ENCODE assay signal across 22 cellular contexts in genomic region chr1:209736467-209737117, GRCh38. TPM values are rescaled to one million over a fixed set of nuclear protein-coding genes. Genes with fewer than 3 reads are reported as not detected.
DNase-seq lines count a peak whose midpoint lies in the region; ATAC-seq and TF ChIP-seq lines count a peak whose summit lies in the region.
"Had no signal": no experiment of that assay in that cellular context is flagged by ENCODE, and none has a peak within 500 bp of the region (broad histone marks: within the 10 kb centered on the region; RNA-seq: fewer than 3 reads in every experiment).

No MANE protein-coding gene starts in this region.

- TF ChIP-seq EP300 in gastroesophageal sphincter (IDR thresholded peaks at IDR 0.05) = no peak

- TF ChIP-seq POLR2A in gastroesophageal sphincter (IDR thresholded peaks at IDR 0.05) = no peak

- H3K27ac Mint-ChIP-seq in activated naive CD4-positive, alpha-beta T cell treated with anti-CD3 and anti-CD28 coated beads for 36 hours = peak overlapping the region; percentile 88
- H3K27ac Mint-ChIP-seq in activated T-helper 1 cell treated with anti-CD3 and anti-CD28 coated beads, Interleukin-12 subunit alpha, Interleukin-12 subunit beta, Interleukin-2, Interleukin-4 antibody, amounts not matched to agents 30 ng/mL and 10 ng/mL and 1 ng/mL, durations not matched to agents 14 hours and 24 hours and 36 hours = peak overlapping the region; percentile 89
- H3K27ac Mint-ChIP-seq in activated naive CD8-positive, alpha-beta T cell treated with anti-CD3 and anti-CD28 coated beads, Interleukin-2, amount 50 U/mL, for 24 hours = peak overlapping the region; percentile 74
- peak overlapping the region; percentile 78 for H3K27ac Mint-ChIP-seq in stimulated activated naive CD8-positive, alpha-beta T cell treated with anti-CD3 and anti-CD28 coated beads, Interleukin-15, Interleukin-2, amounts not matched to agents 100 ng/mL and 50 ng/mL, for 24 hours

- no peaks in the 10 kb centered on the region for H3K27me3 ChIP-seq in gastroesophageal sphincter

- H3K4me3 ChIP-seq in gastroesophageal sphincter = no peak overlapping the region

- H3K27ac ChIP-seq in gastroesophageal sphincter = no peak overlapping the region

- peaks cover 5% of the 10 kb centered on the region for H3K36me3 Mint-ChIP-seq in activated naive CD4-positive, alpha-beta T cell treated with anti-CD3 and anti-CD28 coated beads for 36 hours (ENCODE audit: low read depth)
- H3K36me3 Mint-ChIP-seq in activated T-helper 1 cell treated with anti-CD3 and anti-CD28 coated beads, Interleukin-12 subunit alpha, Interleukin-12 subunit beta, Interleukin-2, Interleukin-4 antibody, amounts not matched to agents 30 ng/mL and 10 ng/mL and 1 ng/mL, durations not matched to agents 14 hours and 24 hours and 36 hours (ENCODE audit: low read depth) = peaks cover 34% of the 10 kb centered on the region
- no peaks in the 10 kb centered on the region for H3K36me3 Mint-ChIP-seq in activated naive CD8-positive, alpha-beta T cell treated with anti-CD3 and anti-CD28 coated beads, Interleukin-2, amount 50 U/mL, for 24 hours (ENCODE audit: low read depth)
- peaks cover 4% of the 10 kb centered on the region for H3K36me3 Mint-ChIP-seq in stimulated activated naive CD8-positive, alpha-beta T cell treated with anti-CD3 and anti-CD28 coated beads, Interleukin-15, Interleukin-2, amounts not matched to agents 100 ng/mL and 50 ng/mL, for 24 hours (ENCODE audit: low read depth)

- WGBS in gastroesophageal sphincter (ENCODE audit: low coverage in 1 of 2), 2 donors = 69 to 81% methylated on average over 3 of the region's 3 CpGs

- peaks cover 0 to 8% (median 0%) of the 10 kb centered on the region in 3 donors for H3K4me1 ChIP-seq in gastroesophageal sphincter

- no peaks in the 10 kb centered on the region for H3K9me3 Mint-ChIP-seq in activated naive CD4-positive, alpha-beta T cell treated with anti-CD3 and anti-CD28 coated beads for 36 hours
- peaks cover 5% of the 10 kb centered on the region for H3K9me3 Mint-ChIP-seq in activated T-helper 1 cell treated with anti-CD3 and anti-CD28 coated beads, Interleukin-12 subunit alpha, Interleukin-12 subunit beta, Interleukin-2, Interleukin-4 antibody, amounts not matched to agents 30 ng/mL and 10 ng/mL and 1 ng/mL, durations not matched to agents 14 hours and 24 hours and 36 hours
- peaks cover 4% of the 10 kb centered on the region for H3K9me3 Mint-ChIP-seq in activated naive CD8-positive, alpha-beta T cell treated with anti-CD3 and anti-CD28 coated beads, Interleukin-2, amount 50 U/mL, for 24 hours
- H3K9me3 Mint-ChIP-seq in stimulated activated naive CD8-positive, alpha-beta T cell treated with anti-CD3 and anti-CD28 coated beads, Interleukin-15, Interleukin-2, amounts not matched to agents 100 ng/mL and 50 ng/mL, for 24 hours = no peaks in the 10 kb centered on the region

- intact Hi-C loops in activated naive CD4-positive, alpha-beta T cell treated with anti-CD3 and anti-CD28 coated beads for 36 hours (cut with micrococcal nuclease) = loop anchor here (1.0 kb wide), 1 partner anchor 11 kb away; no protein-coding TSS in a partner anchor
- intact Hi-C loops in activated T-helper 1 cell treated with anti-CD3 and anti-CD28 coated beads, Interleukin-12 subunit alpha, Interleukin-12 subunit beta, Interleukin-2, Interleukin-4 antibody, amounts not matched to agents 30 ng/mL and 10 ng/mL and 1 ng/mL, durations not matched to agents 14 hours and 24 hours and 36 hours (cut with micrococcal nuclease) = loop anchor here (1.0 to 2.0 kb wide), 5 partner anchors 11 to 61 kb away; partner anchors contain the start of gene G0S2

- no peak overlapping the region for H3K4me3 Mint-ChIP-seq in activated naive CD4-positive, alpha-beta T cell treated with anti-CD3 and anti-CD28 coated beads for 36 hours
- no peak overlapping the region for H3K4me3 Mint-ChIP-seq in activated T-helper 1 cell treated with anti-CD3 and anti-CD28 coated beads, Interleukin-12 subunit alpha, Interleukin-12 subunit beta, Interleukin-2, Interleukin-4 antibody, amounts not matched to agents 30 ng/mL and 10 ng/mL and 1 ng/mL, durations not matched to agents 14 hours and 24 hours and 36 hours
- no peak overlapping the region for H3K4me3 Mint-ChIP-seq in activated naive CD8-positive, alpha-beta T cell treated with anti-CD3 and anti-CD28 coated beads, Interleukin-2, amount 50 U/mL, for 24 hours
- H3K4me3 Mint-ChIP-seq in stimulated activated naive CD8-positive, alpha-beta T cell treated with anti-CD3 and anti-CD28 coated beads, Interleukin-15, Interleukin-2, amounts not matched to agents 100 ng/mL and 50 ng/mL, for 24 hours = no peak overlapping the region

- H3K27me3 Mint-ChIP-seq in activated naive CD4-positive, alpha-beta T cell treated with anti-CD3 and anti-CD28 coated beads for 36 hours (ENCODE audit: low read depth) = no peaks in the 10 kb centered on the region
- no peaks in the 10 kb centered on the region for H3K27me3 Mint-ChIP-seq in activated T-helper 1 cell treated with anti-CD3 and anti-CD28 coated beads, Interleukin-12 subunit alpha, Interleukin-12 subunit beta, Interleukin-2, Interleukin-4 antibody, amounts not matched to agents 30 ng/mL and 10 ng/mL and 1 ng/mL, durations not matched to agents 14 hours and 24 hours and 36 hours (ENCODE audit: insufficient read depth)
- H3K27me3 Mint-ChIP-seq in activated naive CD8-positive, alpha-beta T cell treated with anti-CD3 and anti-CD28 coated beads, Interleukin-2, amount 50 U/mL, for 24 hours = peaks cover 2% of the 10 kb centered on the region
- H3K27me3 Mint-ChIP-seq in stimulated activated naive CD8-positive, alpha-beta T cell treated with anti-CD3 and anti-CD28 coated beads, Interleukin-15, Interleukin-2, amounts not matched to agents 100 ng/mL and 50 ng/mL, for 24 hours = no peaks in the 10 kb centered on the region

- DNase-seq in activated naive CD4-positive, alpha-beta T cell treated with anti-CD3 and anti-CD28 coated beads for 36 hours = no peak
- DNase-seq in activated naive CD4-positive, alpha-beta T cell (lab: John Stamatoyannopoulos, UW) = no peak
- DNase-seq in activated T-helper 1 cell treated with anti-CD3 and anti-CD28 coated beads, Interleukin-12 subunit alpha, Interleukin-12 subunit beta, Interleukin-2, Interleukin-4 antibody, amounts not matched to agents 30 ng/mL and 10 ng/mL and 1 ng/mL, durations not matched to agents 14 hours and 24 hours and 36 hours (ENCODE audit: low spot score) = no peak
- DNase-seq in activated naive CD8-positive, alpha-beta T cell treated with anti-CD3 and anti-CD28 coated beads, Interleukin-2, amount 50 U/mL, for 24 hours = no peak
- DNase-seq: ACHN; C1 segment of cervical spinal cord; DMS79; KG1; MV-4-11; NCI-H1417; NCI-H187; NCI-H2107; NCI-H510A; NCI-H748 treated with DMSO at 0.1 percent for 48 hours; NK-92 treated with Interleukin-12 subunit alpha and Interleukin-12 subunit beta, amount 100 ng/mL, for 24 hours; SHP77 treated with DMSO at 0.1 percent for 48 hours had no signal

- CTCF ChIA-PET in activated naive CD4-positive, alpha-beta T cell treated with anti-CD3 and anti-CD28 coated beads for 36 hours (lab: Charles Lee) = interaction anchor here (0.7 to 5.1 kb wide), 10 partner anchors 9 to 167 kb away, joined by 3 to 29 read pairs (median 4); no protein-coding TSS in a partner anchor

- H3K9me3 ChIP-seq in gastroesophageal sphincter = no peaks in the 10 kb centered on the region

- peaks cover 55% of the 10 kb centered on the region for H3K4me1 Mint-ChIP-seq in activated naive CD4-positive, alpha-beta T cell treated with anti-CD3 and anti-CD28 coated beads for 36 hours (ENCODE audit: low read depth)
- H3K4me1 Mint-ChIP-seq in activated T-helper 1 cell treated with anti-CD3 and anti-CD28 coated beads, Interleukin-12 subunit alpha, Interleukin-12 subunit beta, Interleukin-2, Interleukin-4 antibody, amounts not matched to agents 30 ng/mL and 10 ng/mL and 1 ng/mL, durations not matched to agents 14 hours and 24 hours and 36 hours (ENCODE audit: low read depth) = peaks cover 51% of the 10 kb centered on the region
- H3K4me1 Mint-ChIP-seq in activated naive CD8-positive, alpha-beta T cell treated with anti-CD3 and anti-CD28 coated beads, Interleukin-2, amount 50 U/mL, for 24 hours = peaks cover 49% of the 10 kb centered on the region
- peaks cover 48% of the 10 kb centered on the region for H3K4me1 Mint-ChIP-seq in stimulated activated naive CD8-positive, alpha-beta T cell treated with anti-CD3 and anti-CD28 coated beads, Interleukin-15, Interleukin-2, amounts not matched to agents 100 ng/mL and 50 ng/mL, for 24 hours (ENCODE audit: low read depth)

- H3K36me3 ChIP-seq in gastroesophageal sphincter = no peaks in the 10 kb centered on the region

- peak; percentile 64 for ATAC-seq in activated naive CD8-positive, alpha-beta T cell treated with anti-CD3 and anti-CD28 coated beads, Interleukin-2, amount 50 U/mL, for 24 hours
- no peak for ATAC-seq in gastroesophageal sphincter
- ATAC-seq in GM21576 (IDR thresholded peaks at IDR 0.05; ENCODE audit: unreplicated experiment) = no peak

- TF ChIP-seq CTCF in gastroesophageal sphincter (IDR thresholded peaks at IDR 0.05) = no peak

RNA-seq across cellular contexts. Expression of gene TRAF3IP3, which starts 19.3 kb away (rescaled TPM):
- 100 to 1,000 TPM; 107 to 113 TPM for total RNA-seq in activated naive CD4-positive, alpha-beta T cell treated with anti-CD3 and anti-CD28 coated beads for 36 hours
- total RNA-seq in activated T-helper 1 cell treated with anti-CD3 and anti-CD28 coated beads, Interleukin-12 subunit alpha, Interleukin-12 subunit beta, Interleukin-2, Interleukin-4 antibody, amounts not matched to agents 30 ng/mL and 10 ng/mL and 1 ng/mL, durations not matched to agents 14 hours and 24 hours and 36 hours = 378 and 384 TPM in 2 replicates
- 1 to 10 TPM in 3 of 4 donors, under 1 TPM in 1; 0.77 to 5.7 (median 3.5) TPM for total RNA-seq in gastroesophageal sphincter
- total RNA-seq: H4, RPMI7951 had no signal

RNA-seq across cellular contexts. Expression of gene HSD11B1, which starts 31.9 kb away (rescaled TPM):
- 1 to 10 TPM; 6.7 to 8.0 TPM for total RNA-seq in activated naive CD4-positive, alpha-beta T cell treated with anti-CD3 and anti-CD28 coated beads for 36 hours
- 15.9 and 17.9 TPM in 2 replicates for total RNA-seq in activated T-helper 1 cell treated with anti-CD3 and anti-CD28 coated beads, Interleukin-12 subunit alpha, Interleukin-12 subunit beta, Interleukin-2, Interleukin-4 antibody, amounts not matched to agents 30 ng/mL and 10 ng/mL and 1 ng/mL, durations not matched to agents 14 hours and 24 hours and 36 hours
- total RNA-seq in gastroesophageal sphincter = 10 to 100 TPM in 2 of 4 donors, 1 to 10 TPM in 2; 5.0 to 17.8 (median 8.9) TPM
- total RNA-seq: H4, OCI-LY7 had no signal

RNA-seq across cellular contexts. Expression of gene C1orf74, which starts 47.8 kb away (rescaled TPM):
- total RNA-seq in activated naive CD4-positive, alpha-beta T cell treated with anti-CD3 and anti-CD28 coated beads for 36 hours = 1 to 10 TPM; 3.5 to 4.6 TPM
- total RNA-seq in activated T-helper 1 cell treated with anti-CD3 and anti-CD28 coated beads, Interleukin-12 subunit alpha, Interleukin-12 subunit beta, Interleukin-2, Interleukin-4 antibody, amounts not matched to agents 30 ng/mL and 10 ng/mL and 1 ng/mL, durations not matched to agents 14 hours and 24 hours and 36 hours = 2.9 and 3.2 TPM in 2 replicates
- 1 to 10 TPM in 1 of 4 donors, under 1 TPM in 3; 0.64 to 1.3 (median 0.87) TPM for total RNA-seq in gastroesophageal sphincter

Comparison
In these comparisons a context has a peak if more than half of its experiments do, and no peak if none do; other contexts are left out.
1. RNA of gene TRAF3IP3, which starts 19.3 kb away (total RNA-seq): 378 to 384 TPM in activated T-helper 1 cell treated with anti-CD3 and anti-CD28 coated beads, Interleukin-12 subunit alpha, Interleukin-12 subunit beta, Interleukin-2, Interleukin-4 antibody, amounts not matched to agents 30 ng/mL and 10 ng/mL and 1 ng/mL, durations not matched to agents 14 hours and 24 hours and 36 hours and 107 to 113 TPM in activated naive CD4-positive, alpha-beta T cell treated with anti-CD3 and anti-CD28 coated beads for 36 hours; 0.77 to 5.7 TPM in gastroesophageal sphincter; every median in the first group is over 10 times any median in the second.
2. Peak in every context shown above with its lines, with median percentiles within 50 percentile points of each other: H3K27ac Mint-ChIP-seq.